8 cellular contexts compared by ENCODE assay signal in genomic region chr11:9748361-9748970, GRCh38.
DNase-seq lines count a peak whose midpoint lies in the region; ATAC-seq and TF ChIP-seq lines count a peak whose summit lies in the region.

No MANE protein-coding gene starts in this region.

- no peaks in the 10 kb centered on the region for H3K9me3 Mint-ChIP-seq in immature natural killer cell

- no peak overlapping the region for H3K4me3 Mint-ChIP-seq in immature natural killer cell

- H3K79me2 ChIP-seq in SU-DHL-6 (ENCODE audit: insufficient read depth, low read length): peaks cover 40% of the 10 kb centered on the region

- H3K9me3 ChIP-seq in SU-DHL-6 (ENCODE audit: insufficient read depth, low read length): no peaks in the 10 kb centered on the region

- DNase-seq in ELR (ENCODE audit: low read depth): peak; percentile 83
- peak; percentile 88 for DNase-seq in astrocyte of the hippocampus (ENCODE audit: low read depth, low spot score)
- DNase-seq in immature natural killer cell: peak; percentile 60 to 73 (median 68)
- DNase-seq in stimulated activated CD4-positive, alpha-beta T cell treated with anti-CD3 and anti-CD28 coated beads, Interleukin-2, amount 100 ng/mL, for 24 hours: peak; percentile 61 to 63
- no peak for DNase-seq in epidermal melanocyte (ENCODE audit: insufficient read length, low spot score)

- H3K4me3 ChIP-seq in SU-DHL-6 (ENCODE audit: insufficient read depth, low read length, poor library complexity, severe bottlenecking): no peak overlapping the region

- no peaks in the 10 kb centered on the region for H3K9me2 ChIP-seq in SU-DHL-6 (replicated peaks; ENCODE audit: insufficient read depth, low read length)

- H3K27ac Mint-ChIP-seq in immature natural killer cell: peak overlapping the region in 1 of 6 donors; percentile 49

- H3K9ac ChIP-seq in SU-DHL-6 (ENCODE audit: low read length): peak overlapping the region; percentile 39; the same call in 1 of the 2 replicates

- H3K4me1 Mint-ChIP-seq in immature natural killer cell: peaks cover 9 to 13% of the 10 kb centered on the region in 2 donors

- no peaks in the 10 kb centered on the region for H4K20me1 ChIP-seq in SU-DHL-6 (ENCODE audit: low read depth, low read length)

- H3F3A ChIP-seq in SU-DHL-6 (ENCODE audit: insufficient read depth): peaks cover 92% of the 10 kb centered on the region

- ATAC-seq in GM21526 (IDR thresholded peaks at IDR 0.05; ENCODE audit: low FRiP score, unreplicated experiment): peak; percentile 62

- H3K36me3 Mint-ChIP-seq in immature natural killer cell: peaks cover 3 to 17% (median 14%) of the 10 kb centered on the region in 3 donors

- peak; percentile 89 for TF ChIP-seq RAD21 in Ishikawa (IDR thresholded peaks at IDR 0.05; ENCODE audit: low read depth)

- TF ChIP-seq EP300 in Ishikawa (IDR thresholded peaks at IDR 0.05; ENCODE audit: borderline replicate concordance): no peak

- peak; percentile 91 for TF ChIP-seq CTCF in SU-DHL-6 (IDR thresholded peaks at IDR 0.05; ENCODE audit: insufficient read depth, low read length, poor library complexity, severe bottlenecking)

- H3K27ac ChIP-seq in SU-DHL-6 (ENCODE audit: low read depth, low read length): peak overlapping the region; percentile 95

- peaks cover 68% of the 10 kb centered on the region for H3K36me3 ChIP-seq in SU-DHL-6 (ENCODE audit: low read length)

- no peaks in the 10 kb centered on the region for H3K27me3 Mint-ChIP-seq in immature natural killer cell (ENCODE audit: low read depth in 3 of 3)

- no peak overlapping the region for H2AFZ ChIP-seq in SU-DHL-6 (ENCODE audit: low read depth, low read length, severe bottlenecking)

- H3K4me2 ChIP-seq in SU-DHL-6 (ENCODE audit: low read depth, low read length, poor library complexity, severe bottlenecking): peak overlapping the region; percentile 69

- H3K27me3 ChIP-seq in SU-DHL-6 (ENCODE audit: low read length): no peaks in the 10 kb centered on the region

TF ChIP-seq in Ishikawa, 13 proteins besides CTCF, POLR2A, EP300 and RAD21:
- TF ChIP-seq FOXM1 (IDR thresholded peaks at IDR 0.05; ENCODE audit: borderline replicate concordance, low read depth) (no peak), USF1 (IDR thresholded peaks at IDR 0.05) (no peak), CEBPB (IDR thresholded peaks at IDR 0.05) (no peak), TCF12 (IDR thresholded peaks at IDR 0.05; ENCODE audit: low read depth) (no peak), MAX (IDR thresholded peaks at IDR 0.05) (no peak), ZBTB7A (IDR thresholded peaks at IDR 0.05; ENCODE audit: low read depth) (no peak), YY1 (IDR thresholded peaks at IDR 0.05; ENCODE audit: low read depth) (no peak), CREB1 (IDR thresholded peaks at IDR 0.05; ENCODE audit: low read depth) (no peak), NFIC (IDR thresholded peaks at IDR 0.05) (no peak), TEAD4 (IDR thresholded peaks at IDR 0.05) (no peak), REST (IDR thresholded peaks at IDR 0.05; ENCODE audit: low read depth) (no peak), TAF1 (IDR thresholded peaks at IDR 0.05; ENCODE audit: low read depth) (no peak), EGR1 (IDR thresholded peaks at IDR 0.05) (no peak)
